10 cellular contexts compared by ENCODE assay signal in the genomic region with DNA sequence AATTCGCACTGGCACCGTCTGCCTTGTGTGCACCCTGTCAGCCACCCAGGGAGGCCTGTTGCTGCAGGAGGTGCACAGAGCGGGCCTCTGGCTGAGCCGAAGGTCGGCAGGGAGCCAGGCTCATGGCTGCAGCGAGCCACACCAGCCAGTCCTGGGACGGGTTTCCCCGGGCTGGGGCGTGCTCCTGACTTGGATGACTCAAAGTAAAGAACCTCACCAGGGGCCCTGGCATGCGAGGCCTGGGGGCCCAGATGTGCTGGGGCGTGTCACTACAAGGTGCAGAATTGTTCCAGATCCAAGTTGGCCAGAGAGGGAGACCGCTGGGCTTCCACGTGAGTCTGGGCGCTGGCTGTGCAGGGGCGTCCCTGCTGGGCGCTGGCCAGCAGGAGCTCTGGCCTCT. TPM values are rescaled to one million over a fixed set of nuclear protein-coding genes. Genes with fewer than 3 reads are reported as not detected.
DNase-seq lines count a peak whose midpoint lies in the region; ATAC-seq and TF ChIP-seq lines count a peak whose summit lies in the region.
"Had no signal": no experiment of that assay in that cellular context is flagged by ENCODE, and none has a peak within 500 bp of the region (broad histone marks: within the 10 kb centered on the region; RNA-seq: fewer than 3 reads in every experiment).

No MANE protein-coding gene starts in this region.

- no peak overlapping the region for H3K4me3 Mint-ChIP-seq in endothelial cell (ENCODE audit: unreplicated experiment)
- no peak overlapping the region for H3K4me3 Mint-ChIP-seq in activated naive CD4-positive, alpha-beta T cell treated with anti-CD3 and anti-CD28 coated beads for 36 hours
- H3K4me3 Mint-ChIP-seq: nephron had no signal

- TF ChIP-seq CTCF in HEK293 (tag by site-specific recombination; IDR thresholded peaks at IDR 0.05) (no peak), WERI-Rb-1 (IDR thresholded peaks at IDR 0.05; ENCODE audit: low read depth, low read length) (no peak), foreskin keratinocyte (conservative IDR thresholded peaks at IDR 0.05) (no peak), endothelial cell (IDR thresholded peaks at IDR 0.05; ENCODE audit: unreplicated experiment) (no peak)

- H3K36me3 Mint-ChIP-seq in endothelial cell (ENCODE audit: low read depth, unreplicated experiment) = peaks cover 1% of the 10 kb centered on the region
- H3K36me3 Mint-ChIP-seq in activated naive CD4-positive, alpha-beta T cell treated with anti-CD3 and anti-CD28 coated beads for 36 hours (ENCODE audit: low read depth) = peaks cover 1% of the 10 kb centered on the region

- ATAC-seq in foreskin keratinocyte = peak; percentile 91

- H3K27me3 ChIP-seq in WERI-Rb-1 (ENCODE audit: insufficient read depth, low read depth, severe bottlenecking) = no peaks in the 10 kb centered on the region
- no peaks in the 10 kb centered on the region for H3K27me3 ChIP-seq in foreskin keratinocyte

- POLR2A ChIA-PET in HEK293 (lab: Yijun Ruan, JAX) = no interaction called here

- H3K36me3 ChIP-seq in HEK293 (ENCODE audit: control insufficient read depth in 2 of 2, insufficient read depth in 1 of 2, low read length in 2 of 2) (no peaks in the 10 kb centered on the region), WERI-Rb-1 (no peaks in the 10 kb centered on the region; the same call in 1 of the 2 replicates)

- H3K4me1 ChIP-seq in HEK293 (ENCODE audit: control insufficient read depth, insufficient read depth, low read length) (no peaks in the 10 kb centered on the region), foreskin keratinocyte (no peaks in the 10 kb centered on the region)

- CTCF ChIA-PET in HEK293 (lab: Yijun Ruan, JAX) = interaction anchor here (0.6 to 3.1 kb wide), 2 partner anchors 109 to 121 kb away, joined by 3 to 17 read pairs; no protein-coding TSS in a partner anchor
- CTCF ChIA-PET in activated naive CD4-positive, alpha-beta T cell treated with anti-CD3 and anti-CD28 coated beads for 36 hours (lab: Charles Lee) = interaction anchor here (0.9 to 2.3 kb wide), 8 partner anchors 8 to 111 kb away, joined by 3 to 12 read pairs (median 4); no protein-coding TSS in a partner anchor

- no peaks in the 10 kb centered on the region for H3K9me3 Mint-ChIP-seq in endothelial cell (ENCODE audit: unreplicated experiment)
- H3K9me3 Mint-ChIP-seq in activated naive CD4-positive, alpha-beta T cell treated with anti-CD3 and anti-CD28 coated beads for 36 hours = no peaks in the 10 kb centered on the region
- H3K9me3 Mint-ChIP-seq: nephron had no signal

- peaks cover 5% of the 10 kb centered on the region for H3K27me3 Mint-ChIP-seq in endothelial cell (ENCODE audit: unreplicated experiment)
- no peaks in the 10 kb centered on the region for H3K27me3 Mint-ChIP-seq in activated naive CD4-positive, alpha-beta T cell treated with anti-CD3 and anti-CD28 coated beads for 36 hours (ENCODE audit: low read depth)

- intact Hi-C loops in activated naive CD4-positive, alpha-beta T cell treated with anti-CD3 and anti-CD28 coated beads for 36 hours (cut with micrococcal nuclease) = loop anchor here (1.0 kb wide), 2 partner anchors 64 to 109 kb away; no protein-coding TSS in a partner anchor

- DNase-seq in WERI-Rb-1 (no peak), foreskin keratinocyte (peak; percentile 89 to 94), superior temporal gyrus (ENCODE audit: extremely low spot score) (peak; percentile 11), endothelial cell (ENCODE audit: low spot score) (no peak), NCI-H345 (lab: John Stamatoyannopoulos, UW) (no peak), NCI-H524 (lab: John Stamatoyannopoulos, UW) (no peak)
- no peak for DNase-seq in activated naive CD4-positive, alpha-beta T cell treated with anti-CD3 and anti-CD28 coated beads for 36 hours
- DNase-seq: NCI-H187 had no signal

- H3K4me3 ChIP-seq in HEK293 (ENCODE audit: low read depth, low read length) = no peak overlapping the region
- H3K4me3 ChIP-seq in WERI-Rb-1 (ENCODE audit: low read depth, low read length) = no peak overlapping the region

- no peak overlapping the region for H3K27ac Mint-ChIP-seq in endothelial cell (ENCODE audit: unreplicated experiment)
- H3K27ac Mint-ChIP-seq in activated naive CD4-positive, alpha-beta T cell treated with anti-CD3 and anti-CD28 coated beads for 36 hours = no peak overlapping the region
- H3K27ac Mint-ChIP-seq: nephron had no signal

- H3K9me3 ChIP-seq in HEK293 (ENCODE audit: control insufficient read depth, insufficient read depth, low read depth, low read length) (no peaks in the 10 kb centered on the region), WERI-Rb-1 (ENCODE audit: severe bottlenecking) (peaks cover 2% of the 10 kb centered on the region)

- H3K4me1 Mint-ChIP-seq in endothelial cell (ENCODE audit: unreplicated experiment) = no peaks in the 10 kb centered on the region
- peaks cover 9% of the 10 kb centered on the region for H3K4me1 Mint-ChIP-seq in activated naive CD4-positive, alpha-beta T cell treated with anti-CD3 and anti-CD28 coated beads for 36 hours (ENCODE audit: low read depth)
- H3K4me1 Mint-ChIP-seq: nephron had no signal

- H3K27ac ChIP-seq in HEK293 (ENCODE audit: extremely low read depth, low read depth, low read length) (no peak overlapping the region), WERI-Rb-1 (peak overlapping the region; percentile 81; the same call in 1 of the 2 replicates), foreskin keratinocyte (no peak overlapping the region)

TF ChIP-seq in HEK293, 187 proteins besides CTCF, POLR2A, EP300 and RAD21 (continues in another document):
- TF ChIP-seq, protein P1, sequence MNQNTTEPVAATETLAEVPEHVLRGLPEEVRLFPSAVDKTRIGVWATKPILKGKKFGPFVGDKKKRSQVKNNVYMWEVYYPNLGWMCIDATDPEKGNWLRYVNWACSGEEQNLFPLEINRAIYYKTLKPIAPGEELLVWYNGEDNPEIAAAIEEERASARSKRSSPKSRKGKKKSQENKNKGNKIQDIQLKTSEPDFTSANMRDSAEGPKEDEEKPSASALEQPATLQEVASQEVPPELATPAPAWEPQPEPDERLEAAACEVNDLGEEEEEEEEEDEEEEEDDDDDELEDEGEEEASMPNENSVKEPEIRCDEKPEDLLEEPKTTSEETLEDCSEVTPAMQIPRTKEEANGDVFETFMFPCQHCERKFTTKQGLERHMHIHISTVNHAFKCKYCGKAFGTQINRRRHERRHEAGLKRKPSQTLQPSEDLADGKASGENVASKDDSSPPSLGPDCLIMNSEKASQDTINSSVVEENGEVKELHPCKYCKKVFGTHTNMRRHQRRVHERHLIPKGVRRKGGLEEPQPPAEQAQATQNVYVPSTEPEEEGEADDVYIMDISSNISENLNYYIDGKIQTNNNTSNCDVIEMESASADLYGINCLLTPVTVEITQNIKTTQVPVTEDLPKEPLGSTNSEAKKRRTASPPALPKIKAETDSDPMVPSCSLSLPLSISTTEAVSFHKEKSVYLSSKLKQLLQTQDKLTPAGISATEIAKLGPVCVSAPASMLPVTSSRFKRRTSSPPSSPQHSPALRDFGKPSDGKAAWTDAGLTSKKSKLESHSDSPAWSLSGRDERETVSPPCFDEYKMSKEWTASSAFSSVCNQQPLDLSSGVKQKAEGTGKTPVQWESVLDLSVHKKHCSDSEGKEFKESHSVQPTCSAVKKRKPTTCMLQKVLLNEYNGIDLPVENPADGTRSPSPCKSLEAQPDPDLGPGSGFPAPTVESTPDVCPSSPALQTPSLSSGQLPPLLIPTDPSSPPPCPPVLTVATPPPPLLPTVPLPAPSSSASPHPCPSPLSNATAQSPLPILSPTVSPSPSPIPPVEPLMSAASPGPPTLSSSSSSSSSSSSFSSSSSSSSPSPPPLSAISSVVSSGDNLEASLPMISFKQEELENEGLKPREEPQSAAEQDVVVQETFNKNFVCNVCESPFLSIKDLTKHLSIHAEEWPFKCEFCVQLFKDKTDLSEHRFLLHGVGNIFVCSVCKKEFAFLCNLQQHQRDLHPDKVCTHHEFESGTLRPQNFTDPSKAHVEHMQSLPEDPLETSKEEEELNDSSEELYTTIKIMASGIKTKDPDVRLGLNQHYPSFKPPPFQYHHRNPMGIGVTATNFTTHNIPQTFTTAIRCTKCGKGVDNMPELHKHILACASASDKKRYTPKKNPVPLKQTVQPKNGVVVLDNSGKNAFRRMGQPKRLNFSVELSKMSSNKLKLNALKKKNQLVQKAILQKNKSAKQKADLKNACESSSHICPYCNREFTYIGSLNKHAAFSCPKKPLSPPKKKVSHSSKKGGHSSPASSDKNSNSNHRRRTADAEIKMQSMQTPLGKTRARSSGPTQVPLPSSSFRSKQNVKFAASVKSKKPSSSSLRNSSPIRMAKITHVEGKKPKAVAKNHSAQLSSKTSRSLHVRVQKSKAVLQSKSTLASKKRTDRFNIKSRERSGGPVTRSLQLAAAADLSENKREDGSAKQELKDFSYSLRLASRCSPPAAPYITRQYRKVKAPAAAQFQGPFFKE (tag by site-specific recombination; IDR thresholded peaks at IDR 0.05; ENCODE audit: borderline replicate concordance) = no peak
- TF ChIP-seq, protein P2, sequence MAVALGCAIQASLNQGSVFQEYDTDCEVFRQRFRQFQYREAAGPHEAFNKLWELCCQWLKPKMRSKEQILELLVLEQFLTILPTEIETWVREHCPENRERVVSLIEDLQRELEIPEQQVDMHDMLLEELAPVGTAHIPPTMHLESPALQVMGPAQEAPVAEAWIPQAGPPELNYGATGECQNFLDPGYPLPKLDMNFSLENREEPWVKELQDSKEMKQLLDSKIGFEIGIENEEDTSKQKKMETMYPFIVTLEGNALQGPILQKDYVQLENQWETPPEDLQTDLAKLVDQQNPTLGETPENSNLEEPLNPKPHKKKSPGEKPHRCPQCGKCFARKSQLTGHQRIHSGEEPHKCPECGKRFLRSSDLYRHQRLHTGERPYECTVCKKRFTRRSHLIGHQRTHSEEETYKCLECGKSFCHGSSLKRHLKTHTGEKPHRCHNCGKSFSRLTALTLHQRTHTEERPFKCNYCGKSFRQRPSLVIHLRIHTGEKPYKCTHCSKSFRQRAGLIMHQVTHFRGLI (tag by site-specific recombination; IDR thresholded peaks at IDR 0.05) = no peak

RNA-seq across cellular contexts. Expression of a gene that starts 34.5 kb away (rescaled TPM):
- 20.0 and 21.6 TPM in 2 replicates for total RNA-seq in foreskin keratinocyte
- 23.7 and 30.7 TPM in 2 replicates for polyA plus RNA-seq in foreskin keratinocyte
- 38.4 TPM for total RNA-seq in endothelial cell (ENCODE audit: unreplicated experiment)
- 10 to 100 TPM; 35.1 to 36.3 TPM for total RNA-seq in activated naive CD4-positive, alpha-beta T cell treated with anti-CD3 and anti-CD28 coated beads for 36 hours

Comparison
In these comparisons a context has a peak if more than half of its experiments do, and no peak if none do; other contexts are left out.
1. DNase-seq: peak in foreskin keratinocyte (2 of 2) and superior temporal gyrus (single experiment); none in WERI-Rb-1 (single experiment), endothelial cell (single experiment), NCI-H345 (single experiment), activated naive CD4-positive, alpha-beta T cell treated with anti-CD3 and anti-CD28 coated beads for 36 hours (single experiment) and NCI-H524 (0 of 2).